ENCODE assay signal across 27 cellular contexts in the genomic region with DNA sequence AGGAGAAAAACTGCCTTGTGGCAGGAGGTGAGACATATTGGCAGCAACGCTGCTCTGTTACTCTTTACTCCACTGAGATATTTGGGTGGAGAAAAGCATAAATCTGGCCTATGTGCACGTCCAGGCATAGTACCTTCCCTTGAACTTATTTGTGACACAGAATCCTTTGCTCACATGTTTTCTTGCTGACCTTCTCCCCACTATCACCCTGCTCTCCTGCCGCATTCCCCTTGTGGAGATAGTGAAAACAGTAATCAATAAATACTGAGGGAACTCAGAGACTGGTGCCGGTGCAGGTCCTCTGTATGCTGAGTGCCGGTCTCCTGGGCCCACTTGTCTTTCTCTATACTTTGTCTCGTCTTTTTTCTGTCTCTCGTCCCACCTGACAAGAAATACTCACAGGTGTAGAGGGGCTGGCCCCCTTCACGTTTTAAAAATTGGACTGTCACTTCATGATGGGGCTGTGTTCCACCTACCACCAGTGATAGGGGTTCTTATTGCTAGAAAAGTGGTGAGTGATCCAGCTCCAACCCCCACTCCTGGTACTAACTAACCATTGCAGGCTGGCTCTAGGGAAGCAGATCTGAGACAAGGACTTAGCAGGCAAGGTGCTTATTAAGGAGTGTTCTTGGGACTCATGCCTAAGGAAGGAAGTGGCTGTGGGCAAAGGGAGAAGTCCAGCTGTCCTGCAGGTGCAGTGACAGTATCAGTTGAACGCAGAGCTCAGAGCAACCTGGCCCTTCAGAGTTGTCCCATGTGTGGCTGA. TPM values are rescaled to one million over a fixed set of nuclear protein-coding genes. Genes with fewer than 3 reads are reported as not detected.
A peak's percentile ranks its signal among the peaks of the same experiment; 100 is the strongest.
DNase-seq lines count a peak whose midpoint lies in the region; ATAC-seq, FAIRE-seq and TF ChIP-seq lines count a peak whose summit lies in the region.
"Had no signal": no experiment of that assay in that cellular context is flagged by ENCODE, and none has a peak within 500 bp of the region (broad histone marks: within the 10 kb centered on the region; RNA-seq: fewer than 3 reads in every experiment).

No MANE protein-coding gene starts in this region.

- H3K9me3 ChIP-seq in K562 (replicated peaks; ENCODE audit: control insufficient read depth, insufficient read depth, low read depth, low read length), result peaks cover 6% of the 10 kb centered on the region; the same call in 1 of the 2 replicates
- H3K9me3 ChIP-seq in neuronal stem cell (replicated peaks in 1 of 2; ENCODE audit: control insufficient read depth in 2 of 2, insufficient read depth in 1 of 2, low read depth in 1 of 2, low read length in 2 of 2), result peaks cover 3 to 9% of the 10 kb centered on the region in 2 donors
- H3K9me3 ChIP-seq: HAP-1, SJCRH30 had no signal

- no peak overlapping the region for H3K18ac ChIP-seq in neuronal stem cell (ENCODE audit: low read length)

- H3K79me2 ChIP-seq in K562 (ENCODE audit: control insufficient read depth, insufficient read depth, low read length), result no peaks in the 10 kb centered on the region

- H3K23ac ChIP-seq in neuronal stem cell (ENCODE audit: low read depth, low read length, poor library complexity), result peak overlapping the region; percentile 67

- 63% methylated on average over 8 of the region's 9 CpGs for WGBS in K562 (ENCODE audit: insufficient coverage, low coverage, missing lambda C conversion rate)
- no CpG with 5 or more reads among the region's 9 CpGs for WGBS in neuronal stem cell (ENCODE audit: extremely low coverage in 2 of 2, insufficient read length in 2 of 2, insufficient replicate concordance in 1 of 2), 2 donors

- H2BK5ac ChIP-seq in neuronal stem cell (ENCODE audit: low read length), result no peak overlapping the region

- H3K9ac ChIP-seq in K562 (ENCODE audit: insufficient read depth in 1 of 2, low read depth in 2 of 2, low read length in 2 of 2) (no peak overlapping the region), neuronal stem cell (ENCODE audit: low read depth, low read length, poor library complexity) (no peak overlapping the region)

- intact Hi-C loops in K562 (cut with micrococcal nuclease), result no loop called here

- H3K9me3 Mint-ChIP-seq in activated T-cell treated with anti-CD3 and anti-CD28 coated beads, Interleukin-2, amount 50 U/mL, for 24 hours, result no peaks in the 10 kb centered on the region
- H3K9me3 Mint-ChIP-seq: CD4-positive, alpha-beta T cell had no signal

- no peak overlapping the region for H4K8ac ChIP-seq in neuronal stem cell (ENCODE audit: low read depth, low read length)

- no peaks in the 10 kb centered on the region for H3K27me3 Mint-ChIP-seq in activated T-cell treated with anti-CD3 and anti-CD28 coated beads, Interleukin-2, amount 50 U/mL, for 24 hours
- H3K27me3 Mint-ChIP-seq: CD4-positive, alpha-beta T cell had no signal

- H3K27me3 ChIP-seq in K562 (ENCODE audit: control insufficient read depth in 2 of 2, insufficient read depth in 2 of 2, low read length in 2 of 2) (no peaks in the 10 kb centered on the region), neuronal stem cell (ENCODE audit: control insufficient read depth in 3 of 3, insufficient read depth in 3 of 3, low read depth in 1 of 3, low read length in 3 of 3) (no peaks in the 10 kb centered on the region)

- H3K4ac ChIP-seq in neuronal stem cell (ENCODE audit: low read length), result no peak overlapping the region

- in situ Hi-C loops in K562 (cut with MboI), result no loop called here

- POLR2A ChIA-PET in K562 (lab: Yijun Ruan, JAX), result interaction anchor here (0.7 kb wide), 1 partner anchor 111 kb away, joined by 3 read pairs; no protein-coding TSS in a partner anchor

- H3K9me1 ChIP-seq in K562 (ENCODE audit: control insufficient read depth, insufficient read depth, low read length), result no peaks in the 10 kb centered on the region

- H3K4me1 Mint-ChIP-seq in activated T-cell treated with anti-CD3 and anti-CD28 coated beads, Interleukin-2, amount 50 U/mL, for 24 hours (ENCODE audit: low read depth), result peaks cover 5% of the 10 kb centered on the region

- no peaks in the 10 kb centered on the region; the same call in 2 of the 3 replicates for H3K36me3 ChIP-seq in K562 (ENCODE audit: control insufficient read depth, insufficient read depth, low read length)
- no peaks in the 10 kb centered on the region for H3K36me3 ChIP-seq in neuronal stem cell (replicated peaks in 1 of 2; ENCODE audit: control insufficient read depth in 2 of 2, insufficient read depth in 2 of 2, low read length in 2 of 2)
- H3K36me3 ChIP-seq: HAP-1, SJCRH30 had no signal

- no peak overlapping the region for H2BK120ac ChIP-seq in neuronal stem cell (ENCODE audit: low read depth, low read length)

- no peak for TF ChIP-seq RAD21 in K562 (CRISPR knock-in tag; conservative IDR thresholded peaks at IDR 0.05 in 1 of 2, IDR thresholded peaks at IDR 0.05 in 1 of 2)

- H2AFZ ChIP-seq in K562 (ENCODE audit: low read depth, low read length) (no peak overlapping the region), neuronal stem cell (ENCODE audit: low read length) (no peak overlapping the region)

- H2BK12ac ChIP-seq in neuronal stem cell (ENCODE audit: low read length), result no peak overlapping the region

- no peak overlapping the region for H3K27ac Mint-ChIP-seq in activated T-cell treated with anti-CD3 and anti-CD28 coated beads, Interleukin-2, amount 50 U/mL, for 24 hours
- H3K27ac Mint-ChIP-seq: CD4-positive, alpha-beta T cell had no signal

- TF ChIP-seq POLR2A in K562 (conservative IDR thresholded peaks at IDR 0.05), result no peak

- H3K36me3 Mint-ChIP-seq in activated T-cell treated with anti-CD3 and anti-CD28 coated beads, Interleukin-2, amount 50 U/mL, for 24 hours (ENCODE audit: low read depth), result no peaks in the 10 kb centered on the region

- peak overlapping the region; percentile 32 for H2BK15ac ChIP-seq in neuronal stem cell (ENCODE audit: low read length)

- H3K14ac ChIP-seq in neuronal stem cell (ENCODE audit: low read length), result no peak overlapping the region

- H3K4me2 ChIP-seq in K562 (ENCODE audit: insufficient read depth, low read length) (no peak overlapping the region), neuronal stem cell (ENCODE audit: insufficient read depth, low read length, poor library complexity, severe bottlenecking) (no peak overlapping the region)

- no peak for TF ChIP-seq CTCF in K562 (IDR thresholded peaks at IDR 0.05 in 2 of 3, conservative IDR thresholded peaks at IDR 0.05 in 1 of 3; ENCODE audit: insufficient read depth in 2 of 3, low read depth in 1 of 3, low read length in 3 of 3)

- H3K4me3 Mint-ChIP-seq in activated T-cell treated with anti-CD3 and anti-CD28 coated beads, Interleukin-2, amount 50 U/mL, for 24 hours, result no peak overlapping the region
- H3K4me3 Mint-ChIP-seq: CD4-positive, alpha-beta T cell had no signal

- ATAC-seq in K562, result no peak
- no peak for ATAC-seq in HG03521 (IDR thresholded peaks at IDR 0.05; ENCODE audit: unreplicated experiment)
- ATAC-seq: PC-3, SK-N-SH treated with all-trans-retinoic acid at 6 μM for 48 hours had no signal

- TF ChIP-seq EP300 in K562 (IDR thresholded peaks at IDR 0.05; ENCODE audit: low read length), result no peak

- DNase-seq in activated CD8-positive, alpha-beta memory T cell treated with anti-CD3 and anti-CD28 coated beads, Interleukin-2, amount 50 U/mL, for 48 hours, result peak; percentile 33
- no peak for DNase-seq in activated CD8-positive, alpha-beta memory T cell treated with anti-CD3 and anti-CD28 coated beads for 24 hours
- DNase-seq in K562 (ENCODE audit: extremely low read depth in 1 of 4, low spot score in 3 of 4) (no peak), neuronal stem cell (ENCODE audit: low spot score) (no peak), urothelium cell line (ENCODE audit: low spot score) (no peak), hepatic stellate cell (ENCODE audit: low spot score) (no peak)
- DNase-seq in activated T-cell treated with anti-CD3 and anti-CD28 coated beads, Interleukin-2, amount 50 U/mL, for 24 hours, result no peak
- DNase-seq: CD4-positive, alpha-beta T cell; COR-L47; DMS79; GF-D8; GOT3; Kasumi-1; NCI-H1092 treated with DMSO at 0.1 percent for 48 hours; NCI-H1436 treated with DMSO at 0.1 percent for 48 hours; NCI-H187 treated with DMSO at 0.1 percent for 48 hours; NCI-H446; NCI-H524 treated with DMSO at 0.1 percent for 48 hours; NCI-H82; NK-92 treated with Interleukin-12 subunit alpha and Interleukin-12 subunit beta, amount 100 ng/mL, for 24 hours; PC-3; SJCRH30 had no signal

- FAIRE-seq in K562 (lab: Jason Lieb, UNC) (peak; percentile 19), urothelium cell line (lab: Jason Lieb, UNC) (peak; percentile 5)
- FAIRE-seq: GM12891 had no signal

- H3K27ac ChIP-seq in K562 (ENCODE audit: extremely low read depth, low read depth, low read length), result no peak overlapping the region
- H3K27ac ChIP-seq in neuronal stem cell (replicated peaks; ENCODE audit: low read length), result no peak overlapping the region
- H3K27ac ChIP-seq: HL-60, SJCRH30 had no signal

- CTCF ChIA-PET in K562 (lab: Yijun Ruan, JAX; ENCODE audit: low intra/inter-chr PET ratio), result interaction anchor here (0.6 kb wide), 1 partner anchor 152 kb away, joined by 3 read pairs; no protein-coding TSS in a partner anchor

- H2AK5ac ChIP-seq in neuronal stem cell (ENCODE audit: low read depth, low read length), result no peak overlapping the region

- H3K4me3 ChIP-seq in K562 (no peak overlapping the region), neuronal stem cell (ENCODE audit: low read length in 2 of 2) (peak overlapping the region in 1 of 2 donors; percentile 7)
- H3K4me3 ChIP-seq: HAP-1, SJCRH30 had no signal

- H3K79me1 ChIP-seq in neuronal stem cell (ENCODE audit: low read depth, low read length), result no peaks in the 10 kb centered on the region

- no peaks in the 10 kb centered on the region for H4K20me1 ChIP-seq in K562 (replicated peaks; ENCODE audit: control insufficient read depth, insufficient read depth, low read length)

- H3K4me1 ChIP-seq in K562 (replicated peaks in 1 of 2; ENCODE audit: control insufficient read depth in 2 of 2, insufficient read depth in 2 of 2, low read length in 2 of 2) (no peaks in the 10 kb centered on the region), neuronal stem cell (ENCODE audit: control insufficient read depth in 2 of 2, insufficient read depth in 1 of 2, low read depth in 1 of 2, low read length in 2 of 2) (no peaks in the 10 kb centered on the region)
- H3K4me1 ChIP-seq: HAP-1, SJCRH30 had no signal

- BruUV-seq in K562 (replicated peaks; lab: Mats Ljungman, UMichigan), result no TSS peak

- no peak overlapping the region for H4K91ac ChIP-seq in neuronal stem cell (ENCODE audit: low read depth, low read length, poor library complexity)

RNA-seq across cellular contexts. Expression of a gene that starts 51.7 kb away (rescaled TPM):
- total RNA-seq in K562 (2011; cell fraction: chromatin; rRNA removed; ENCODE audit: low replicate concordance), result 18.7 and 21.8 TPM in 2 replicates
- total RNA-seq in K562 (2011; cell fraction: nucleolus; rRNA removed), result 7.0 and 7.3 TPM in 2 replicates
- total RNA-seq in K562 (2011; cell fraction: nucleoplasm; rRNA removed), result 9.8 and 14.6 TPM in 2 replicates
- 2.0 and 2.6 TPM in 2 replicates for total RNA-seq in K562 (2014; rRNA removed)
- total RNA-seq in K562 (2014; rRNA removed; fragmentation: Illumina TruSeq; extraction: Trizol), result 2.7 and 3.3 TPM in 2 replicates
- total RNA-seq in K562 (2015; rRNA removed; fragmentation: Illumina TruSeq; extraction: Trizol), result 2.2 and 2.5 TPM in 2 replicates
- 3.6 and 5.0 TPM in 2 replicates for total RNA-seq in K562 (2021)
- 4.5 and 4.8 TPM in 2 replicates for polyA plus RNA-seq in K562 (2011; rRNA removed)
- polyA plus RNA-seq in K562 (2011; cell fraction: cytosol; rRNA removed), result 1.2 and 2.8 TPM in 2 replicates
- polyA plus RNA-seq in K562 (2011; cell fraction: nucleus; rRNA removed), result 11.7 and 12.2 TPM in 2 replicates
- 1.5 and 1.7 TPM in 2 replicates for polyA plus RNA-seq in K562 (2012)
- 3.4 and 3.8 TPM in 2 replicates for polyA plus RNA-seq in K562 (2014; fragmentation: Illumina TruSeq; extraction: Trizol)
- under 1 TPM; 0.35 TPM for polyA plus RNA-seq in K562 (2014; fragmentation: Nextera tagmentation; extraction: Ambion mirVana)
- polyA plus RNA-seq in K562 (2014; rRNA removed), result 2.7 and 3.0 TPM in 2 replicates
- 8.4 and 10.6 TPM in 2 replicates for polyA minus RNA-seq in K562 (2011; rRNA and poly(A)+ RNA removed)
- 4.0 and 7.3 TPM in 2 replicates for polyA minus RNA-seq in K562 (2011; cell fraction: cytosol; rRNA and poly(A)+ RNA removed)
- polyA minus RNA-seq in K562 (2011; cell fraction: nucleus; rRNA and poly(A)+ RNA removed), result 6.6 and 13.9 TPM in 2 replicates
- 0.32 TPM for polyA plus RNA-seq in neuronal stem cell (2013, experiment 1 of 2)
- polyA plus RNA-seq in neuronal stem cell (2013, experiment 2 of 2), result 0.39 TPM
- total RNA-seq: SJCRH30 had no signal
